13 cellular contexts compared by ENCODE assay signal in genomic region chr5:139301766-139302499, GRCh38. TPM values are rescaled to one million over a fixed set of nuclear protein-coding genes. Genes with fewer than 3 reads are reported as not detected.
DNase-seq lines count a peak whose midpoint lies in the region; ATAC-seq and TF ChIP-seq lines count a peak whose summit lies in the region.
"Had no signal": no experiment of that assay in that cellular context is flagged by ENCODE, and none has a peak within 500 bp of the region (broad histone marks: within the 10 kb centered on the region; RNA-seq: fewer than 3 reads in every experiment).

No MANE protein-coding gene starts in this region.

- 45 to 58% (median 50%) methylated on average over 7 of the region's 7 CpGs for WGBS in adrenal gland, 4 donors

- peaks cover 13% of the 10 kb centered on the region for H3K36me3 Mint-ChIP-seq in CD8-positive, alpha-beta T cell
- no peaks in the 10 kb centered on the region for H3K36me3 Mint-ChIP-seq in IgD-negative memory B cell
- H3K36me3 Mint-ChIP-seq in natural killer cell treated with Interleukin-12 subunit alpha and Interleukin-12 subunit beta and Interleukin-15 and Interleukin-18, amount 100 ng/mL, for 72 hours: no peaks in the 10 kb centered on the region

- H3K4me3 ChIP-seq in CD8-positive, alpha-beta T cell (ENCODE audit: low read depth, low read length): no peak overlapping the region
- H3K4me3 ChIP-seq in adrenal gland: no peak overlapping the region

- H3K27me3 Mint-ChIP-seq in CD8-positive, alpha-beta T cell (ENCODE audit: low read depth): no peaks in the 10 kb centered on the region
- no peaks in the 10 kb centered on the region for H3K27me3 Mint-ChIP-seq in IgD-negative memory B cell
- H3K27me3 Mint-ChIP-seq in natural killer cell treated with Interleukin-12 subunit alpha and Interleukin-12 subunit beta and Interleukin-15 and Interleukin-18, amount 100 ng/mL, for 72 hours: no peaks in the 10 kb centered on the region

- TF ChIP-seq POLR2A in adrenal gland (IDR thresholded peaks at IDR 0.05): no peak

- peaks cover 90% of the 10 kb centered on the region for H3K4me1 Mint-ChIP-seq in CD8-positive, alpha-beta T cell (ENCODE audit: low read depth)
- H3K4me1 Mint-ChIP-seq in IgD-negative memory B cell: peaks cover 70 to 83% (median 71%) of the 10 kb centered on the region in 3 donors
- peaks cover 54 to 75% of the 10 kb centered on the region in 2 donors for H3K4me1 Mint-ChIP-seq in natural killer cell treated with Interleukin-12 subunit alpha and Interleukin-12 subunit beta and Interleukin-15 and Interleukin-18, amount 100 ng/mL, for 72 hours (ENCODE audit: low read depth in 2 of 2)

- POLR2A ChIA-PET in CD8-positive, alpha-beta T cell (lab: Charles Lee): interaction anchor here (6.1 kb wide), 1 partner anchor 8 kb away, joined by 49 read pairs; the partner anchor contains the start of gene MATR3

- peak overlapping the region; percentile 35 for H3K4me3 Mint-ChIP-seq in CD8-positive, alpha-beta T cell
- H3K4me3 Mint-ChIP-seq in IgD-negative memory B cell: peak overlapping the region; percentile 38 to 80 (median 64)
- peak overlapping the region; percentile 59 for H3K4me3 Mint-ChIP-seq in natural killer cell treated with Interleukin-12 subunit alpha and Interleukin-12 subunit beta and Interleukin-15 and Interleukin-18, amount 100 ng/mL, for 72 hours

- no peak for ATAC-seq in CD8-positive, alpha-beta T cell
- no peak for ATAC-seq in natural killer cell treated with Interleukin-12 subunit alpha and Interleukin-12 subunit beta and Interleukin-15 and Interleukin-18, amount 100 ng/mL, for 72 hours
- ATAC-seq in HG03432 (IDR thresholded peaks at IDR 0.05; ENCODE audit: unreplicated experiment): no peak
- no peak for ATAC-seq in GM19023 (IDR thresholded peaks at IDR 0.05; ENCODE audit: unreplicated experiment)

- H3K9me3 ChIP-seq in CD8-positive, alpha-beta T cell (ENCODE audit: low read length): no peaks in the 10 kb centered on the region
- H3K9me3 ChIP-seq in adrenal gland (replicated peaks in 1 of 3): no peaks in the 10 kb centered on the region

- H3K36me3 ChIP-seq in CD8-positive, alpha-beta T cell (ENCODE audit: insufficient read depth, low read length): no peaks in the 10 kb centered on the region
- H3K36me3 ChIP-seq in adrenal gland (replicated peaks in 1 of 2): no peaks in the 10 kb centered on the region

- H3K27ac Mint-ChIP-seq in CD8-positive, alpha-beta T cell: peak overlapping the region; percentile 12
- peak overlapping the region; percentile 20 to 84 (median 81) for H3K27ac Mint-ChIP-seq in IgD-negative memory B cell
- peak overlapping the region; percentile 56 to 57 for H3K27ac Mint-ChIP-seq in natural killer cell treated with Interleukin-12 subunit alpha and Interleukin-12 subunit beta and Interleukin-15 and Interleukin-18, amount 100 ng/mL, for 72 hours

- peaks cover 98% of the 10 kb centered on the region for H3K4me1 ChIP-seq in CD8-positive, alpha-beta T cell (ENCODE audit: insufficient read depth, low read length)
- peaks cover 65 to 100% of the 10 kb centered on the region in 2 donors for H3K4me1 ChIP-seq in adrenal gland (replicated peaks in 1 of 2)

- no peak overlapping the region for H3K27ac ChIP-seq in CD8-positive, alpha-beta T cell (ENCODE audit: low read depth, low read length)
- H3K27ac ChIP-seq in adrenal gland: peak overlapping the region in 3 of 5 donors; percentile 26 to 39 (median 33)

- intact Hi-C loops in CD8-positive, alpha-beta T cell (cut with DNase I, micrococcal nuclease): no loop called here
- intact Hi-C loops in adrenal gland (cut with DNase I): no loop called here

- no peak for TF ChIP-seq CTCF in CD8-positive, alpha-beta T cell (IDR thresholded peaks at IDR 0.05)
- TF ChIP-seq CTCF in adrenal gland (IDR thresholded peaks at IDR 0.05): no peak

- no peak for DNase-seq in CD8-positive, alpha-beta T cell
- DNase-seq in adrenal gland: no peak
- DNase-seq in natural killer cell treated with Interleukin-12 subunit alpha and Interleukin-12 subunit beta and Interleukin-15 and Interleukin-18, amount 100 ng/mL, for 72 hours (ENCODE audit: low spot score): no peak
- DNase-seq in mesenteric fat pad (ENCODE audit: low spot score): no peak
- DNase-seq in DMS53 treated with DMSO at 0.1 percent for 48 hours (lab: John Stamatoyannopoulos, UW; ENCODE audit: unreplicated experiment): no peak
- DNase-seq: hypothalamus; mesendoderm; NCI-H1417; NCI-H446 treated with DMSO at 0.1 percent for 48 hours; stimulated activated CD4-positive, alpha-beta T cell treated with anti-CD3 and anti-CD28 coated beads, Interleukin-4, amount 100 ng/mL, for 24 hours had no signal

- no peaks in the 10 kb centered on the region for H3K9me3 Mint-ChIP-seq in CD8-positive, alpha-beta T cell
- no peaks in the 10 kb centered on the region for H3K9me3 Mint-ChIP-seq in IgD-negative memory B cell
- H3K9me3 Mint-ChIP-seq in natural killer cell treated with Interleukin-12 subunit alpha and Interleukin-12 subunit beta and Interleukin-15 and Interleukin-18, amount 100 ng/mL, for 72 hours: no peaks in the 10 kb centered on the region

- no peaks in the 10 kb centered on the region for H3K27me3 ChIP-seq in CD8-positive, alpha-beta T cell (ENCODE audit: insufficient read depth, low read length)
- H3K27me3 ChIP-seq in adrenal gland: no peaks in the 10 kb centered on the region

- CTCF ChIA-PET in CD8-positive, alpha-beta T cell (lab: Charles Lee): interaction anchor here (0.8 kb wide), 1 partner anchor 11 kb away, joined by 3 read pairs; no protein-coding TSS in a partner anchor

RNA-seq across cellular contexts. Expression of gene MATR3, which starts 8.4 kb away (rescaled TPM):
- 100 to 1,000 TPM; 420 to 430 TPM for total RNA-seq in CD8-positive, alpha-beta T cell
- polyA plus RNA-seq in IgD-negative memory B cell (346 TPM), adrenal gland (100 to 1,000 TPM in 2 of 3 donors, 10 to 100 TPM in 1; 99.4 to 321 (median 123) TPM)
- total RNA-seq in adrenal gland (100 to 1,000 TPM; 145 to 258 (median 176) TPM), mesenteric fat pad (115 TPM)
- 100 to 1,000 TPM; 206 to 229 TPM for total RNA-seq in natural killer cell treated with Interleukin-12 subunit alpha and Interleukin-12 subunit beta and Interleukin-15 and Interleukin-18, amount 100 ng/mL, for 72 hours

RNA-seq across cellular contexts. Expression of gene PAIP2, which starts 39.7 kb away (rescaled TPM):
- total RNA-seq in CD8-positive, alpha-beta T cell: 100 to 1,000 TPM; 173 to 179 TPM
- 240 TPM for polyA plus RNA-seq in IgD-negative memory B cell
- 100 to 1,000 TPM; 127 to 198 (median 146) TPM for total RNA-seq in adrenal gland
- 100 to 1,000 TPM in 1 of 3 donors, 10 to 100 TPM in 2; 75.7 to 318 (median 82.0) TPM for polyA plus RNA-seq in adrenal gland
- total RNA-seq in natural killer cell treated with Interleukin-12 subunit alpha and Interleukin-12 subunit beta and Interleukin-15 and Interleukin-18, amount 100 ng/mL, for 72 hours: 10 to 100 TPM; 38.1 to 77.5 TPM
- 79.3 TPM for total RNA-seq in mesenteric fat pad

Comparison
In these comparisons a context has a peak if more than half of its experiments do, and no peak if none do; other contexts are left out.
1. H3K27ac Mint-ChIP-seq: peak in every context shown above with its lines; median percentile 81 in IgD-negative memory B cell; 56 in natural killer cell treated with Interleukin-12 subunit alpha and Interleukin-12 subunit beta and Interleukin-15 and Interleukin-18, amount 100 ng/mL, for 72 hours; 12 in CD8-positive, alpha-beta T cell.